ENCODE assay signal across 3 cellular contexts in genomic region chr20:36379914-36380313, GRCh38.
DNase-seq lines count a peak whose midpoint lies in the region; ATAC-seq, FAIRE-seq and TF ChIP-seq lines count a peak whose summit lies in the region.
"Not testable (repeated sequence)": the region's sequence is repeated elsewhere in the genome, so short reads cannot be mapped to it uniquely, and the experiment has no call there.

No MANE protein-coding gene starts in this region.

- not testable (repeated sequence) for H2AFZ ChIP-seq in HepG2 (ENCODE audit: low read length)

- not testable (repeated sequence) for H3K79me2 ChIP-seq in HepG2 (ENCODE audit: insufficient read depth, low read length)

- CTCF ChIA-PET in HEK293 (lab: Yijun Ruan, JAX): interaction anchor here (0.7 kb wide), 1 partner anchor 169 kb away, joined by 4 read pairs; no protein-coding TSS in a partner anchor
- CTCF ChIA-PET in WTC11 (lab: Charles Lee): interaction anchor here (0.7 kb wide), 1 partner anchor 127 kb away, joined by 4 read pairs; no protein-coding TSS in a partner anchor
- CTCF ChIA-PET in HepG2 (lab: Yijun Ruan, JAX; ENCODE audit: low intra/inter-chr PET ratio, low total read pairs): not testable (repeated sequence)

- not testable (repeated sequence) for TF ChIP-seq CTCF in HEK293 (tag by site-specific recombination; IDR thresholded peaks at IDR 0.05); WTC11 (IDR thresholded peaks at IDR 0.05); HepG2 (CRISPR knock-in tag; IDR thresholded peaks at IDR 0.05)

- H3K36me3 Mint-ChIP-seq in WTC11: not testable (repeated sequence)

- not testable (repeated sequence) for H3K4me1 Mint-ChIP-seq in WTC11

- not testable (repeated sequence) for H3K4me3 ChIP-seq in HEK293 (ENCODE audit: low read depth, low read length); HepG2 (replicated peaks in 1 of 3; ENCODE audit: insufficient read depth in 1 of 3, low read depth in 2 of 3, low read length in 3 of 3)

- not testable (repeated sequence) for H3K36me3 ChIP-seq in HEK293 (ENCODE audit: control insufficient read depth in 2 of 2, insufficient read depth in 1 of 2, low read length in 2 of 2); HepG2 (replicated peaks in 1 of 2; ENCODE audit: control insufficient read depth in 1 of 2, insufficient read depth in 2 of 2, low read length in 2 of 2)

- H3K9me3 Mint-ChIP-seq in WTC11: not testable (repeated sequence)

- H3K4me1 ChIP-seq in HEK293 (ENCODE audit: control insufficient read depth, insufficient read depth, low read length); HepG2 (ENCODE audit: insufficient read depth, low read length): not testable (repeated sequence)

- not testable (repeated sequence) for DNase-seq in WTC11 (ENCODE audit: low spot score); HepG2 (ENCODE audit: low spot score)

- H3K27me3 ChIP-seq in HepG2 (ENCODE audit: control insufficient read depth in 1 of 2, insufficient read depth in 2 of 2, low read length in 2 of 2): peaks cover 5 to 22% of the 10 kb centered on the region in 2 experiments; a peak in 4 of 5 replicates

- in situ Hi-C loops in HepG2 (cut with HindIII; ENCODE audit: extremely low pct_ligation_motif_present, low pct_unique_long_range_greater_than_20kb): not testable (repeated sequence)

- not testable (repeated sequence) for TF ChIP-seq POLR2A in HepG2 (IDR thresholded peaks at IDR 0.05; ENCODE audit: insufficient read depth in 1 of 2, low read depth in 2 of 2, low read length in 2 of 2)

- not testable (repeated sequence) for BruUV-seq in HepG2 (replicated peaks; lab: Mats Ljungman, UMichigan)

- H3K9ac ChIP-seq in HepG2 (ENCODE audit: insufficient read depth, low read depth, low read length): not testable (repeated sequence)

- H3K4me2 ChIP-seq in HepG2 (ENCODE audit: low read depth, low read length): not testable (repeated sequence)

- H3K27ac Mint-ChIP-seq in WTC11: not testable (repeated sequence)

- not testable (repeated sequence) for H3K9me3 ChIP-seq in HEK293 (ENCODE audit: control insufficient read depth, insufficient read depth, low read depth, low read length); HepG2 (ENCODE audit: low read length)

- not testable (repeated sequence) for H3K4me3 Mint-ChIP-seq in WTC11

- not testable (repeated sequence) for H3K27me3 Mint-ChIP-seq in WTC11 (ENCODE audit: low read depth)

- TF ChIP-seq RAD21 in HepG2 (CRISPR knock-in tag; IDR thresholded peaks at IDR 0.05): not testable (repeated sequence)

- intact Hi-C loops in HepG2 (cut with micrococcal nuclease; ENCODE audit: unreplicated experiment): not testable (repeated sequence)

- POLR2A ChIA-PET in HEK293 (lab: Yijun Ruan, JAX); WTC11 (lab: Charles Lee); HepG2 (lab: Yijun Ruan, JAX): not testable (repeated sequence)

- TF ChIP-seq EP300 in HepG2 (IDR thresholded peaks at IDR 0.05; ENCODE audit: low read depth in 2 of 2, low read length in 2 of 2); HepG2 (CRISPR knock-in tag; IDR thresholded peaks at IDR 0.05; ENCODE audit: borderline replicate concordance): not testable (repeated sequence)

- not testable (repeated sequence) for FAIRE-seq in HepG2 (lab: Jason Lieb, UNC)

- 23% methylated on average over 1 of the region's 1 CpG for WGBS in HepG2 (ENCODE audit: low lambda C conversion rate)

- not testable (repeated sequence) for ATAC-seq in WTC11, HepG2

- H4K20me1 ChIP-seq in HepG2 (ENCODE audit: insufficient read depth, low read length): not testable (repeated sequence)

- H3K27ac ChIP-seq in HEK293 (ENCODE audit: extremely low read depth, low read depth, low read length); HepG2 (ENCODE audit: extremely low read length, insufficient read depth, low read length): not testable (repeated sequence)

TF ChIP-seq in HEK293, 187 proteins besides CTCF, POLR2A, EP300 and RAD21:
- TF ChIP-seq ZNF121 (tag by site-specific recombination; IDR thresholded peaks at IDR 0.05): peak; percentile 50; the same call in 1 of the 2 replicates

TF ChIP-seq in WTC11, 78 proteins besides CTCF, POLR2A, EP300 and RAD21:
- peak; percentile 77; the same call in 1 of the 2 replicates for TF ChIP-seq ZNF121 (CRISPR knock-in tag; IDR thresholded peaks at IDR 0.05)

TF ChIP-seq in HepG2, 621 proteins besides CTCF, POLR2A, EP300 and RAD21:
- peak; percentile 83 for TF ChIP-seq ZNF121 (CRISPR knock-in tag; IDR thresholded peaks at IDR 0.05)
